20 cellular contexts compared by ENCODE assay signal in the genomic region with DNA sequence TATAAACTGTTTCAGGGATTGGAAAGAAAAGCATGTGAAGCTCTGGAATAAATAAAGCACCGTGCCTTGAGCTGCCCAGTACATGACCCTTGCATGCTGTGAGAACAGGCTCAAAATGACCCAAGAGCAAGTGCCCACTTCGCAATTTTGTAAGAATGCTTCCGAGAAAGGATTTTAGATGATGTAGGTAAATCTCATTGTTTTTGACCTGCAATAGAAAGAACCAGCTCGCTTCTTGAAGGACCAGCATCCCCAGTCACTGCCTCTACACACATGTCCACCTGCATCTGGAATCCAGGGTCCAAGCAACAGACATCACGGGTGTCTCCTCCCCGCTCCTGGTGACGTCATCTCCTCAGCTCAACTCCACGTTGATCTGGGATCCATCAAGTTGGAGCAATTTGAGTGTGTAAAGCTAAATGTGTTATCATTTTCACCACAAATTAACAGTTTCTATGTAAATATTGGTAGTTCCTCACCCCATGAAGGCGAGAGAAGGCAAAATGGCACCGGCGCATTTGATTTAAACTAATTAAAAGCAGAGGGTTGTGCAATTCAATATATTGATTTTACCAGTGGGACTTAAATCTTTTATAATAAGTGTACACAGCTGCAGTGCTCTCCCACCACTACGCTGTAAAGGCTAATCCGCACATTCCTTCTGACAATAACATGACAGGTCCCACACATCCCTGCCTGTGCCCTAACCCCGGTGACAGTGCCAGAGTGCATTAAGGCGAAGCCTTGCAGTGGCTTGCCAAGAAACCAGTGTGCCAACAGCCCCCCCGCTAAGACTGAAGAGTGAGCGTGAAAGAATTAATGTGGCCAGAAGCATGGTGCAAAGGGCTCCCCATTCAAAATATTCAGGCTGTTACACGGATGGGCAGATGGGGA. TPM values are rescaled to one million over a fixed set of nuclear protein-coding genes. Genes with fewer than 3 reads are reported as not detected.
DNase-seq lines count a peak whose midpoint lies in the region; ATAC-seq and TF ChIP-seq lines count a peak whose summit lies in the region.
"Had no signal": no experiment of that assay in that cellular context is flagged by ENCODE, and none has a peak within 500 bp of the region (broad histone marks: within the 10 kb centered on the region; RNA-seq: fewer than 3 reads in every experiment).

No MANE protein-coding gene starts in this region.

- H2BK120ac ChIP-seq in neuronal stem cell (ENCODE audit: low read depth, low read length), result no peak overlapping the region

- no peak overlapping the region for H3K9ac ChIP-seq in neuronal stem cell (ENCODE audit: low read depth, low read length, poor library complexity)

- H3K27me3 ChIP-seq in HAP-1 (ENCODE audit: low read depth), result peaks cover 9% of the 10 kb centered on the region
- peaks cover 0 to 4% (median 0%) of the 10 kb centered on the region in 3 experiments for H3K27me3 ChIP-seq in neuronal stem cell (ENCODE audit: control insufficient read depth in 3 of 3, insufficient read depth in 3 of 3, low read depth in 1 of 3, low read length in 3 of 3)

- no peak overlapping the region for H4K8ac ChIP-seq in neuronal stem cell (ENCODE audit: low read depth, low read length)

- no peak overlapping the region for H3K27ac ChIP-seq in neuronal stem cell (replicated peaks; ENCODE audit: low read length)
- H3K27ac ChIP-seq: breast epithelium, foreskin keratinocyte, transverse colon had no signal

- no peak overlapping the region for H3K4me3 ChIP-seq in HAP-1
- H3K4me3 ChIP-seq in neuronal stem cell (ENCODE audit: low read length in 2 of 2), result no peak overlapping the region
- H3K4me3 ChIP-seq: sigmoid colon, transverse colon had no signal

- H3K27me3 Mint-ChIP-seq in brain, result peaks cover 19% of the 10 kb centered on the region

- in situ Hi-C loops in HAP-1 (cut with MboI; ENCODE audit: low sequenced_read_pairs), result no loop called here

- no peak overlapping the region for H3K14ac ChIP-seq in neuronal stem cell (ENCODE audit: low read length)

- no peaks in the 10 kb centered on the region for H3K36me3 ChIP-seq in HAP-1 (replicated peaks)
- H3K36me3 ChIP-seq in neuronal stem cell (replicated peaks in 1 of 2; ENCODE audit: control insufficient read depth in 2 of 2, insufficient read depth in 2 of 2, low read length in 2 of 2), result peaks cover 0 to 6% of the 10 kb centered on the region in 2 donors
- H3K36me3 ChIP-seq: breast epithelium, sigmoid colon, transverse colon had no signal

- H3K4ac ChIP-seq in neuronal stem cell (ENCODE audit: low read length), result no peak overlapping the region

- H3K4me1 Mint-ChIP-seq in brain, result peaks cover 89% of the 10 kb centered on the region
- H3K4me1 Mint-ChIP-seq: activated CD4-positive, alpha-beta T cell treated with anti-CD3 and anti-CD28 coated beads, Interleukin-2, amount 10 ng/mL, durations not matched to agents 24 days and 14 days had no signal

- TF ChIP-seq CTCF in brain (conservative IDR thresholded peaks at IDR 0.05), result no peak

- no peak overlapping the region for H3K18ac ChIP-seq in neuronal stem cell (ENCODE audit: low read length)

- H2BK12ac ChIP-seq in neuronal stem cell (ENCODE audit: low read length), result no peak overlapping the region

- no peak overlapping the region for H2BK5ac ChIP-seq in neuronal stem cell (ENCODE audit: low read length)

- no peaks in the 10 kb centered on the region for H3K9me3 Mint-ChIP-seq in brain
- H3K9me3 Mint-ChIP-seq: activated CD4-positive, alpha-beta T cell treated with anti-CD3 and anti-CD28 coated beads, Interleukin-2, amount 10 ng/mL, durations not matched to agents 24 days and 14 days; dendritic cell treated with granulocyte-macrophage colony-stimulating factor and Interleukin-4, amounts not matched to agents 40 ng/mL and 50 ng/mL, for 4 days; T-cell had no signal

- no peak overlapping the region for H3K23ac ChIP-seq in neuronal stem cell (ENCODE audit: low read depth, low read length, poor library complexity)

- H2AK5ac ChIP-seq in neuronal stem cell (ENCODE audit: low read depth, low read length), result no peak overlapping the region

- peak overlapping the region; percentile 83 to 94 (median 91) for H3K4me3 Mint-ChIP-seq in brain
- H3K4me3 Mint-ChIP-seq: activated CD4-positive, alpha-beta T cell treated with anti-CD3 and anti-CD28 coated beads, Interleukin-2, amount 10 ng/mL, durations not matched to agents 24 days and 14 days; dendritic cell treated with granulocyte-macrophage colony-stimulating factor and Interleukin-4, amounts not matched to agents 40 ng/mL and 50 ng/mL, for 4 days; T-cell had no signal

- H3K4me1 ChIP-seq in HAP-1 (peaks cover 32% of the 10 kb centered on the region), neuronal stem cell (ENCODE audit: control insufficient read depth in 2 of 2, insufficient read depth in 1 of 2, low read depth in 1 of 2, low read length in 2 of 2) (peaks cover 49 to 75% of the 10 kb centered on the region in 2 donors)
- H3K4me1 ChIP-seq: breast epithelium, foreskin keratinocyte had no signal

- H3K79me1 ChIP-seq in neuronal stem cell (ENCODE audit: low read depth, low read length), result no peaks in the 10 kb centered on the region

- H3K27ac Mint-ChIP-seq in brain, result peak overlapping the region; percentile 82 to 96 (median 90)
- H3K27ac Mint-ChIP-seq: activated CD4-positive, alpha-beta T cell treated with anti-CD3 and anti-CD28 coated beads, Interleukin-2, amount 10 ng/mL, durations not matched to agents 24 days and 14 days; dendritic cell treated with granulocyte-macrophage colony-stimulating factor and Interleukin-4, amounts not matched to agents 40 ng/mL and 50 ng/mL, for 4 days had no signal

- H4K91ac ChIP-seq in neuronal stem cell (ENCODE audit: low read depth, low read length, poor library complexity), result no peak overlapping the region

- no peak overlapping the region for H2AFZ ChIP-seq in neuronal stem cell (ENCODE audit: low read length)

- H3K9me3 ChIP-seq in HAP-1, result no peaks in the 10 kb centered on the region
- H3K9me3 ChIP-seq in neuronal stem cell (replicated peaks in 1 of 2; ENCODE audit: control insufficient read depth in 2 of 2, insufficient read depth in 1 of 2, low read depth in 1 of 2, low read length in 2 of 2), result no peaks in the 10 kb centered on the region
- H3K9me3 ChIP-seq: breast epithelium, sigmoid colon, transverse colon had no signal

- DNase-seq in HAP-1 (ENCODE audit: low spot score in 2 of 2) (peak; percentile 53 to 56), NCI-H69 (lab: John Stamatoyannopoulos, UW) (peak; percentile 80), neuronal stem cell (ENCODE audit: low spot score) (no peak), GM19240 (ENCODE audit: insufficient read length, low spot score) (no peak), ureter (ENCODE audit: low spot score) (no peak)
- DNase-seq: activated CD4-positive, alpha-beta T cell treated with anti-CD3 and anti-CD28 coated beads, Interleukin-2, amount 10 ng/mL, durations not matched to agents 24 days and 14 days; AML-193; foreskin keratinocyte; left colon; midbrain; NCI-H1694; sigmoid colon; stimulated activated CD4-positive, alpha-beta T cell treated with anti-CD3 and anti-CD28 coated beads, Interleukin-1b, Interleukin-23, amount 100 ng/mL, for 48 hours; stimulated activated naive CD4-positive, alpha-beta T cell treated with Interleukin-2 at 50 U/mL for 16 hours; T-cell; transverse colon had no signal

- ATAC-seq in GM21528 (IDR thresholded peaks at IDR 0.05; ENCODE audit: low FRiP score, unreplicated experiment), result no peak
- ATAC-seq: foreskin keratinocyte, T-cell had no signal

- no peaks in the 10 kb centered on the region for H3K36me3 Mint-ChIP-seq in brain
- H3K36me3 Mint-ChIP-seq: T-cell had no signal

- no CpG with 5 or more reads among the region's 18 CpGs for WGBS in neuronal stem cell (ENCODE audit: extremely low coverage in 2 of 2, insufficient read length in 2 of 2, insufficient replicate concordance in 1 of 2), 2 donors

- H3K4me2 ChIP-seq in neuronal stem cell (ENCODE audit: insufficient read depth, low read length, poor library complexity, severe bottlenecking), result peak overlapping the region; percentile 41

- no peak overlapping the region for H2BK15ac ChIP-seq in neuronal stem cell (ENCODE audit: low read length)

RNA-seq across cellular contexts. Expression of a gene that starts 6.1 kb away (rescaled TPM):
- 24.9 TPM for polyA plus RNA-seq in brain (ENCODE audit: insufficient read depth, low read depth, low replicate concordance)
- polyA plus RNA-seq in neuronal stem cell (2013, experiment 1 of 2), result 17.6 TPM
- polyA plus RNA-seq in neuronal stem cell (2013, experiment 2 of 2), result 17.7 TPM
- 32.0 TPM for total RNA-seq in ureter
- total RNA-seq: foreskin keratinocyte, T-cell had no signal
- polyA plus RNA-seq: foreskin keratinocyte had no signal

Comparison
In these comparisons a context has a peak if more than half of its experiments do, and no peak if none do; other contexts are left out.
1. DNase-seq: peak in HAP-1 (2 of 2) and NCI-H69 (single experiment); none in neuronal stem cell (single experiment), GM19240 (single experiment) and ureter (single experiment).